23 cellular contexts compared by ENCODE assay signal in the genomic region with DNA sequence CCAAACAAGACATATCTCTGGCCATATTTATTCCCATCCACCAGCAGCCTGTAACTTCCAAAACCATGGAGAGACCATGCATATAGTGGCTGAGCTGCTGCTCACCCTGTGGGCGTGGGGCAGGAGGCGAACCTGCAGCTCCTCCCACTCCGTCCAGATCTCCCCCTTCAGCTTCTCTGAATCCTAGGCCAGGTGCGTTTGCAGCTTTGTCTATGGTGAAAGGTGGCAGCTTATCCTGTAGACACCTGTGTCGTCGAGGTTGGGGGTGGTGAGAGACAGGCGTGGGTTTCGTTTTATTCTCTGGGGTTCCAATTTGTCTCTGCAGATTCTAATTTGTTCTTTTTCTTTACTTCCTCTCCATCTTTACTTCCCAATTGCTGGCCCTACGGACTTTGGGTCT. TPM values are rescaled to one million over a fixed set of nuclear protein-coding genes. Genes with fewer than 3 reads are reported as not detected.
DNase-seq lines count a peak whose midpoint lies in the region; TF ChIP-seq lines count a peak whose summit lies in the region.
"Had no signal": no experiment of that assay in that cellular context is flagged by ENCODE, and none has a peak within 500 bp of the region (broad histone marks: within the 10 kb centered on the region; RNA-seq: fewer than 3 reads in every experiment).

No MANE protein-coding gene starts in this region.

- no peaks in the 10 kb centered on the region for H3K4me1 ChIP-seq in A673 (ENCODE audit: insufficient read depth, low read length, poor library complexity, severe bottlenecking)

- H3K27me3 ChIP-seq in H7 (ENCODE audit: control insufficient read depth, insufficient read depth, low read length) (peaks cover 1% of the 10 kb centered on the region; the same call in 1 of the 2 replicates), A673 (replicated peaks; ENCODE audit: insufficient read depth, low read depth, low read length, poor library complexity) (peaks cover 41% of the 10 kb centered on the region)

- BruUV-seq in A673 (replicated peaks; lab: Mats Ljungman, UMichigan): no TSS peak
- no TSS peak for BruUV-seq in MCF 10A (replicated peaks; lab: Mats Ljungman, UMichigan)

- H3K36me3 ChIP-seq in H7 (replicated peaks; ENCODE audit: control insufficient read depth, insufficient read depth, low read length) (no peaks in the 10 kb centered on the region), A673 (ENCODE audit: insufficient read depth, low read length, poor library complexity, severe bottlenecking) (no peaks in the 10 kb centered on the region)

- H3K9me3 ChIP-seq in A673 (ENCODE audit: low read depth, low read length, poor library complexity, severe bottlenecking): no peaks in the 10 kb centered on the region

- H3K4me1 Mint-ChIP-seq in osteocyte (ENCODE audit: unreplicated experiment): no peaks in the 10 kb centered on the region
- no peaks in the 10 kb centered on the region for H3K4me1 Mint-ChIP-seq in MCF 10A (ENCODE audit: insufficient read depth, unreplicated experiment)

- H3K4me3 ChIP-seq in H7 (ENCODE audit: insufficient read depth, low read depth, low read length): no peak overlapping the region
- no peak overlapping the region for H3K4me3 ChIP-seq in A673 (ENCODE audit: low read depth, low read length, poor library complexity, severe bottlenecking)

- H3K27me3 Mint-ChIP-seq in osteocyte (ENCODE audit: unreplicated experiment): peaks cover 57% of the 10 kb centered on the region
- peaks cover 61% of the 10 kb centered on the region for H3K27me3 Mint-ChIP-seq in MCF 10A (ENCODE audit: insufficient read depth, unreplicated experiment)

- TF ChIP-seq CTCF in osteocyte (IDR thresholded peaks at IDR 0.05) (no peak), A673 (conservative IDR thresholded peaks at IDR 0.05; ENCODE audit: low read depth, low read length) (no peak), MCF 10A (IDR thresholded peaks at IDR 0.05; ENCODE audit: unreplicated experiment) (no peak)

- H3K36me3 Mint-ChIP-seq in osteocyte (ENCODE audit: unreplicated experiment) (no peaks in the 10 kb centered on the region), MCF 10A (ENCODE audit: insufficient read depth, unreplicated experiment) (no peaks in the 10 kb centered on the region)
- H3K36me3 Mint-ChIP-seq: CD8-positive, alpha-beta T cell had no signal

- H3K4me3 Mint-ChIP-seq in osteocyte (ENCODE audit: unreplicated experiment) (no peak overlapping the region), MCF 10A (ENCODE audit: unreplicated experiment) (no peak overlapping the region)
- H3K4me3 Mint-ChIP-seq: CD8-positive, alpha-beta T cell; HFFc6 had no signal

- POLR2A ChIA-PET in A673 (lab: Charles Lee; ENCODE audit: low non-redundant PET) (no interaction called here), MCF 10A (lab: Yijun Ruan, JAX) (interaction anchor here (1.1 kb wide), 1 partner anchor 77 kb away, joined by 3 read pairs; no protein-coding TSS in a partner anchor)

- H3K27ac Mint-ChIP-seq in osteocyte (ENCODE audit: unreplicated experiment) (no peak overlapping the region), MCF 10A (ENCODE audit: low read depth, unreplicated experiment) (no peak overlapping the region)
- H3K27ac Mint-ChIP-seq: CD8-positive, alpha-beta T cell; HFFc6 had no signal

- CTCF ChIA-PET in A673 (lab: Charles Lee) (no interaction called here), MCF 10A (lab: Yijun Ruan, JAX) (interaction anchor here (0.7 kb wide), 1 partner anchor 10 kb away, joined by 4 read pairs; no protein-coding TSS in a partner anchor)

- H3K9me3 Mint-ChIP-seq in osteocyte (ENCODE audit: unreplicated experiment): no peaks in the 10 kb centered on the region
- no peaks in the 10 kb centered on the region for H3K9me3 Mint-ChIP-seq in MCF 10A (ENCODE audit: unreplicated experiment)
- H3K9me3 Mint-ChIP-seq: CD8-positive, alpha-beta T cell; HFFc6 had no signal

- DNase-seq in H7 (peak; percentile 22), NCI-H526 treated with DMSO at 0.1 percent for 48 hours (lab: John Stamatoyannopoulos, UW) (peak; percentile 56), head of caudate nucleus (peak in 32 of 42 donors; percentile 3 to 61 (median 30)), osteocyte (ENCODE audit: extremely low spot score, unreplicated experiment) (peak; percentile 44), NCI-H146 treated with DMSO at 0.1 percent for 48 hours (lab: John Stamatoyannopoulos, UW; ENCODE audit: unreplicated experiment) (no peak), A673 (ENCODE audit: low spot score) (no peak), MCF 10A (ENCODE audit: unreplicated experiment) (no peak), NCI-H446 (lab: John Stamatoyannopoulos, UW) (no peak)
- DNase-seq: AML-193; C1 segment of cervical spinal cord; Calu3; CD8-positive, alpha-beta T cell; DMS153; HFFc6; IMR-90; NCI-H1694 treated with DMSO at 0.1 percent for 48 hours; NCI-H2081 treated with DMSO at 0.1 percent for 48 hours; NCI-H2227 treated with DMSO at 0.1 percent for 48 hours; NCI-H524 treated with DMSO at 0.1 percent for 48 hours; Right ventricle myocardium superior had no signal

- no peak overlapping the region for H3K27ac ChIP-seq in A673 (ENCODE audit: low read depth, low read length, poor library complexity, severe bottlenecking)
- H3K27ac ChIP-seq: KMS-11 had no signal

- intact Hi-C loops in head of caudate nucleus (cut with DNase I): no loop called here
- intact Hi-C loops in A673 (cut with micrococcal nuclease; ENCODE audit: unreplicated experiment): no loop called here
- intact Hi-C loops in MCF 10A (cut with micrococcal nuclease): no loop called here

RNA-seq across cellular contexts. Expression of gene ANKS4B, which starts 9.7 kb away (rescaled TPM):
- not detected in 2 replicates for total RNA-seq in H7 (2014; rRNA removed; shearing (Covaris generic))
- total RNA-seq in osteocyte (not detected in 2 replicates), A673 (2021) (not detected in 2 replicates), MCF 10A (2022) (not detected in 2 replicates)
- total RNA-seq: CD8-positive, alpha-beta T cell; HFFc6; IMR-90; Right ventricle myocardium superior; SK-MEL-5; T-helper 1 cell treated with Interleukin-12 subunit alpha and Interleukin-12 subunit beta and Interleukin-4 antibody, amounts not matched to agents 30 ng/mL and 1 ng/mL, for 36 hours had no signal

RNA-seq across cellular contexts. Expression of gene ZP2, which starts 12.4 kb away (rescaled TPM):
- total RNA-seq in H7 (2014; rRNA removed; shearing (Covaris generic)): not detected in 2 replicates
- total RNA-seq in osteocyte (not detected in 2 replicates), A673 (2021) (not detected in 2 replicates), MCF 10A (2022) (not detected in 2 replicates)
- total RNA-seq: Calu3; CD8-positive, alpha-beta T cell; HFFc6; IMR-90; Right ventricle myocardium superior; SK-MEL-5; T-helper 1 cell treated with Interleukin-12 subunit alpha and Interleukin-12 subunit beta and Interleukin-4 antibody, amounts not matched to agents 30 ng/mL and 1 ng/mL, for 36 hours had no signal

RNA-seq across cellular contexts. Expression of gene CRYM, which starts 54.3 kb away (rescaled TPM):
- 7.1 and 7.6 TPM in 2 replicates for total RNA-seq in H7 (2014; rRNA removed; shearing (Covaris generic))
- total RNA-seq in osteocyte (not detected in 2 replicates), A673 (2021) (not detected in 2 replicates), MCF 10A (2022) (1.6 and 4.0 TPM in 2 replicates)
- total RNA-seq: CD8-positive, alpha-beta T cell; HFFc6; IMR-90; T-helper 1 cell treated with Interleukin-12 subunit alpha and Interleukin-12 subunit beta and Interleukin-4 antibody, amounts not matched to agents 30 ng/mL and 1 ng/mL, for 36 hours had no signal

Comparison
In these comparisons a context has a peak if more than half of its experiments do, and no peak if none do; other contexts are left out.
1. DNase-seq: peak in H7 (single experiment), NCI-H526 treated with DMSO at 0.1 percent for 48 hours (single experiment), head of caudate nucleus (32 of 42) and osteocyte (single experiment); none in NCI-H146 treated with DMSO at 0.1 percent for 48 hours (single experiment), A673 (single experiment), MCF 10A (single experiment) and NCI-H446 (0 of 2).